In the genomic region with DNA sequence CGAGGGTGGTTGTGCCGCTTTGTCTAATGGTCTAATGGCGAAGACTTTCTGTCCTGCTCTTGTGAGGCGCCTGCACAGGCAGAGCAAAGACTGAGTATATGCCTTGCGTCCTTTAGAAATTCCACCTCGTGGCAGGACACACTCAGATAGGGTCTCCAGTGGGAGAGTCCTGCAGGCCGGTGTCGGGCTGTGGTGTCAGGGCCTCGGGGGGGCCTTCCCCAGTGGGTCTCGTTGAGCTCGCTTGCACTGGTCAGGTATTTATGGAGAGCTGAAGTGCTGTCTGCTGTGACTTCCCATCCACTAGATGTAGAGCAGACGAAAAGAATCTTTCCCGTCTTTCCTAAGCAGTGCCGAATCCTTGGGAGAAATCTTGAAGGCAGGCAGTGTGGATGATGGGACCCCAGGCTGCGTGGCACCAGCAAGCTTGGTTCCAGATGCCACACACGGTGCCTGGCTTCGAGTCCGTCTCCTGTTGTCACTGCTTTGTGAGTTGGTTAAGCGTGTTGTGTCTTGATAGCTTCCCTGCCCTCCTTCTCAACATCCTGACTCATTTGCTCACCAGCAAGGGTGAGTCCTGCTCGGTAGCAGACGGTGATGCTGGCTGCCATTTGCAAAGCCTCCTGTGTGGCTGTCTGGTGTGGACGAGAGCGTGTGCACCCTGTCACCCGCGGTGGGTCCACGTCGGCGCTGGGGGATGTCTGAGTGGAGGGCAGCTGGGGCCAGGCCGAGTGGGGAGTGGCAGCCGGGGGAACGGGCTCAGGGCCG, we compare ENCODE assay signal across 1 cellular context.
TF ChIP-seq lines count a peak whose summit lies in the region.

No MANE protein-coding gene starts in this region.

TF ChIP-seq in H1, 55 proteins besides CTCF, POLR2A, EP300 and RAD21:
- TF ChIP-seq GABPA (IDR thresholded peaks at IDR 0.05; ENCODE audit: borderline replicate concordance, insufficient read depth, low read length) (no peak), CREB1 (IDR thresholded peaks at IDR 0.05) (no peak), TAF1 (IDR thresholded peaks at IDR 0.05; ENCODE audit: low read depth, low read length) (no peak), SRF (IDR thresholded peaks at IDR 0.05; ENCODE audit: low read depth, low read length) (no peak), HDAC2 (IDR thresholded peaks at IDR 0.05; ENCODE audit: borderline replicate concordance in 1 of 2, low read depth in 2 of 2, low read length in 2 of 2) (no peak), RNF2 (IDR thresholded peaks at IDR 0.05; ENCODE audit: borderline replicate concordance, low read depth, low read length, missing control alignments, poor library complexity, severe bottlenecking) (no peak), KDM5A (IDR thresholded peaks at IDR 0.05; ENCODE audit: low read length) (no peak), SAP30 (IDR thresholded peaks at IDR 0.05; ENCODE audit: insufficient read depth, insufficient replicate concordance, low read length) (no peak)
- TF ChIP-seq, protein P1, sequence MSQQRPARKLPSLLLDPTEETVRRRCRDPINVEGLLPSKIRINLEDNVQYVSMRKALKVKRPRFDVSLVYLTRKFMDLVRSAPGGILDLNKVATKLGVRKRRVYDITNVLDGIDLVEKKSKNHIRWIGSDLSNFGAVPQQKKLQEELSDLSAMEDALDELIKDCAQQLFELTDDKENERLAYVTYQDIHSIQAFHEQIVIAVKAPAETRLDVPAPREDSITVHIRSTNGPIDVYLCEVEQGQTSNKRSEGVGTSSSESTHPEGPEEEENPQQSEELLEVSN (IDR thresholded peaks at IDR 0.05): no peak
